Comparison of ENCODE assay signal across 12 cellular contexts in the genomic region with DNA sequence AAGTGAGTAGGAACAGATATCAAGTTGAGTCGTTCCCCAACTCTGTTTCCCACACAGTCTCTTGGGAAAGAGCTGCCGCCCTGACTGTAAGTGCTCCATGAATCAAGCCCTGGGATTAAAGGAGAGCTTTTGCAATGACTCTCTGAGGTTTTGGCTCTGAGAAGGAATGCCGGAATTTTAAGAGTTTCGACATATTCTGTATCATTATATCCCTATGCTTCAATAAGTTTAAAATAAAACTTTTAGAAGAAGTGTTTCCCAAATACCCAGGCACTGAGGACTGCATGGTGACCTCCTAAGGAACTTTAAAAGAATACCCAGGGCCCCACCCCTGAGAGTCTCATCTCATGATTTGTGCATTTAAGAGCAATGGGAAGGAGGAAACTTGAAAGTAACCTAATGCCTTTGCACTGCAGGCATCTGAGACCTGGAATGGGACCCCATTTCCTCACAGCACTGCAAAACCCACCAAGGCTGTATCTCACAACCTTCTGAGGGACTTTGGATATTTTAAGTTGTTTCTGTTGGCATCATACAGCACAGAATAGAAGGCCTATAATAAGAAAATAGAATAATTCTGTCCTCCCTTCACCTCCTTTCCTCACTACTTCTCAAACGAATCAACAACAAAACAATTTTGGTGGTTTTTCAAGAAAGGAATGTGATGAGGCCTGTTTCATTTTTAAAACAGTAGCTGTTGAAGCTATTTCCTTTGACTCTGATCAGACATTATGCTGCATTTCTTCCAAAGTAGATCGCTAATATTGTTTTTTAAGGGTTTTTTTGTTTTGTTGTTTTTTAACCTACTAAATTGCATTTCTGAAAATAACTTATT.
DNase-seq lines count a peak whose midpoint lies in the region; ATAC-seq and TF ChIP-seq lines count a peak whose summit lies in the region.
"Had no signal": no experiment of that assay in that cellular context is flagged by ENCODE, and none has a peak within 500 bp of the region (broad histone marks: within the 10 kb centered on the region; RNA-seq: fewer than 3 reads in every experiment).

No MANE protein-coding gene starts in this region.

- H3K4me1 ChIP-seq in endodermal cell (ENCODE audit: control insufficient read depth, insufficient read depth, low read length) = peaks cover 10% of the 10 kb centered on the region
- H3K4me1 ChIP-seq in vagina = no peaks in the 10 kb centered on the region
- H3K4me1 ChIP-seq: foreskin keratinocyte, Peyer's patch had no signal

- no peak overlapping the region for H3K9ac ChIP-seq in endodermal cell (ENCODE audit: extremely low read depth, low read length, poor library complexity, severe bottlenecking)

- H3K4me3 Mint-ChIP-seq in endodermal cell (no peak overlapping the region), mesothelial cell of epicardium (no peak overlapping the region)
- H3K4me3 Mint-ChIP-seq: activated naive CD8-positive, alpha-beta T cell treated with anti-CD3 and anti-CD28 coated beads, Interleukin-2, amount 10 ng/mL, durations not matched to agents 7 days and 5 days; stimulated activated naive CD8-positive, alpha-beta T cell treated with anti-CD3 and anti-CD28 coated beads, Interleukin-15, Interleukin-2, amounts not matched to agents 100 ng/mL and 50 ng/mL, for 24 hours had no signal

- TF ChIP-seq CTCF in endodermal cell (conservative IDR thresholded peaks at IDR 0.05) (no peak), mesothelial cell of epicardium (IDR thresholded peaks at IDR 0.05; ENCODE audit: unreplicated experiment) (no peak), vagina (IDR thresholded peaks at IDR 0.05) (no peak)

- peaks cover 27% of the 10 kb centered on the region for H3K4me1 Mint-ChIP-seq in endodermal cell
- peaks cover 14% of the 10 kb centered on the region for H3K4me1 Mint-ChIP-seq in mesothelial cell of epicardium
- H3K4me1 Mint-ChIP-seq: activated naive CD8-positive, alpha-beta T cell treated with anti-CD3 and anti-CD28 coated beads, Interleukin-2, amount 10 ng/mL, durations not matched to agents 7 days and 5 days had no signal

- H3K27ac Mint-ChIP-seq in endodermal cell (peak overlapping the region; percentile 48), mesothelial cell of epicardium (peak overlapping the region; percentile 43)
- H3K27ac Mint-ChIP-seq: activated naive CD8-positive, alpha-beta T cell treated with anti-CD3 and anti-CD28 coated beads, Interleukin-2, amount 10 ng/mL, durations not matched to agents 7 days and 5 days; stimulated activated naive CD8-positive, alpha-beta T cell treated with anti-CD3 and anti-CD28 coated beads, Interleukin-15, Interleukin-2, amounts not matched to agents 100 ng/mL and 50 ng/mL, for 24 hours had no signal

- TF ChIP-seq POLR2A in vagina (IDR thresholded peaks at IDR 0.05) = no peak

- DNase-seq in M059J (ENCODE audit: low read depth) (peak; percentile 73), endodermal cell (no peak), mesothelial cell of epicardium (ENCODE audit: low spot score in 2 of 2, unreplicated experiment in 2 of 2) (no peak), vagina (ENCODE audit: extremely low spot score in 2 of 2) (no peak), NOMO-1 treated with DMSO at 0.1 percent for 48 hours (lab: John Stamatoyannopoulos, UW; ENCODE audit: unreplicated experiment) (no peak), left lobe of liver (ENCODE audit: low spot score) (no peak)
- no peak for DNase-seq in stimulated activated CD4-positive, alpha-beta T cell treated with anti-CD3 and anti-CD28 coated beads, Interleukin-12 subunit alpha, Interleukin-12 subunit beta, amount 100 ng/mL, for 4 hours
- DNase-seq: activated CD4-positive, alpha-beta T cell treated with anti-CD3 and anti-CD28 coated beads, Interleukin-2, amount 50 U/mL, for 1 hour; activated naive CD8-positive, alpha-beta T cell treated with anti-CD3 and anti-CD28 coated beads, Interleukin-2, amount 10 ng/mL, durations not matched to agents 7 days and 5 days had no signal

- no peaks in the 10 kb centered on the region for H3K27me3 Mint-ChIP-seq in endodermal cell (ENCODE audit: insufficient read depth)
- no peaks in the 10 kb centered on the region for H3K27me3 Mint-ChIP-seq in mesothelial cell of epicardium (ENCODE audit: low read depth)
- H3K27me3 Mint-ChIP-seq: activated naive CD8-positive, alpha-beta T cell treated with anti-CD3 and anti-CD28 coated beads, Interleukin-2, amount 10 ng/mL, durations not matched to agents 7 days and 5 days; stimulated activated naive CD8-positive, alpha-beta T cell treated with anti-CD3 and anti-CD28 coated beads, Interleukin-15, Interleukin-2, amounts not matched to agents 100 ng/mL and 50 ng/mL, for 24 hours had no signal

- 78% methylated on average over 6 of the region's 6 CpGs; no CpG with 5 or more reads in 1 of the 2 experiments for WGBS in endodermal cell (ENCODE audit: insufficient coverage in 1 of 2, insufficient read length in 1 of 2), 2 experiments

- H3K36me3 ChIP-seq in endodermal cell (ENCODE audit: control insufficient read depth, insufficient read depth, low read length) = no peaks in the 10 kb centered on the region
- H3K36me3 ChIP-seq in vagina = no peaks in the 10 kb centered on the region
- H3K36me3 ChIP-seq: Peyer's patch had no signal

- H3K27me3 ChIP-seq in endodermal cell (ENCODE audit: control insufficient read depth, insufficient read depth, low read length, poor library complexity, severe bottlenecking) (no peaks in the 10 kb centered on the region), vagina (no peaks in the 10 kb centered on the region)
- H3K27me3 ChIP-seq: Peyer's patch had no signal

- no peaks in the 10 kb centered on the region for H3K36me3 Mint-ChIP-seq in endodermal cell (ENCODE audit: low read depth)
- H3K36me3 Mint-ChIP-seq in mesothelial cell of epicardium = no peaks in the 10 kb centered on the region
- H3K36me3 Mint-ChIP-seq: activated naive CD8-positive, alpha-beta T cell treated with anti-CD3 and anti-CD28 coated beads, Interleukin-2, amount 10 ng/mL, durations not matched to agents 7 days and 5 days had no signal

- H3K9me3 Mint-ChIP-seq in endodermal cell (peaks cover 4% of the 10 kb centered on the region), mesothelial cell of epicardium (peaks cover 6% of the 10 kb centered on the region)
- H3K9me3 Mint-ChIP-seq: activated naive CD8-positive, alpha-beta T cell treated with anti-CD3 and anti-CD28 coated beads, Interleukin-2, amount 10 ng/mL, durations not matched to agents 7 days and 5 days had no signal

- no peak overlapping the region for H3K4me3 ChIP-seq in endodermal cell (ENCODE audit: low read length)
- H3K4me3 ChIP-seq in vagina = no peak overlapping the region
- H3K4me3 ChIP-seq: Peyer's patch had no signal

- H3K9me3 ChIP-seq in endodermal cell (ENCODE audit: control insufficient read depth, low read length) (peaks cover 6% of the 10 kb centered on the region), vagina (no peaks in the 10 kb centered on the region)
- H3K9me3 ChIP-seq: Peyer's patch had no signal

- H3K27ac ChIP-seq in endodermal cell (ENCODE audit: low read depth, low read length) = no peak overlapping the region
- peak overlapping the region; percentile 60 for H3K27ac ChIP-seq in vagina
- H3K27ac ChIP-seq: foreskin keratinocyte had no signal

- ATAC-seq in left lobe of liver = no peak
- ATAC-seq: foreskin keratinocyte had no signal

- intact Hi-C loops in vagina (cut with DNase I) = no loop called here
